Comparison of ENCODE assay signal across 1 cellular context in the genomic region with DNA sequence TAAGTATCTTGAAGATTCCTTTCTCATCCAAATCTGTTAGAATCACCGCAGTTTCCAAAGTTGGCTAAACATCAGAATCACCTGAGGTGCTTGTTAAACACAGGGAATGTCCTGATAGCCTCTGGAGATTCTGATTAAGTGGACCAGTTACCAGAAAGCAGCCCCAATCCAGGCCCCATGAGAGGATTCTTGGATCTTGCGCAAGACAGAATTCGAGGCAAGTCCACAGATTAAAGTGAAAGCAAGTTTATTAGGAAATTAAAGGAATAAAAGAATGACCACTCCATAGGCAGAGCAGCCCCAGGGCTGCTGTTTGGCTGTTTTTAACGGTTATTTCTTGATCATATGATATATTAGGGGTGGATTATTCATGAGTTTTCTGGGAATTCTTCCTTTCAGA.
TF ChIP-seq lines count a peak whose summit lies in the region.

No MANE protein-coding gene starts in this region.

TF ChIP-seq in GM23338, 12 proteins besides CTCF, POLR2A, EP300 and RAD21 (continued from another document):
- TF ChIP-seq, protein P1, sequence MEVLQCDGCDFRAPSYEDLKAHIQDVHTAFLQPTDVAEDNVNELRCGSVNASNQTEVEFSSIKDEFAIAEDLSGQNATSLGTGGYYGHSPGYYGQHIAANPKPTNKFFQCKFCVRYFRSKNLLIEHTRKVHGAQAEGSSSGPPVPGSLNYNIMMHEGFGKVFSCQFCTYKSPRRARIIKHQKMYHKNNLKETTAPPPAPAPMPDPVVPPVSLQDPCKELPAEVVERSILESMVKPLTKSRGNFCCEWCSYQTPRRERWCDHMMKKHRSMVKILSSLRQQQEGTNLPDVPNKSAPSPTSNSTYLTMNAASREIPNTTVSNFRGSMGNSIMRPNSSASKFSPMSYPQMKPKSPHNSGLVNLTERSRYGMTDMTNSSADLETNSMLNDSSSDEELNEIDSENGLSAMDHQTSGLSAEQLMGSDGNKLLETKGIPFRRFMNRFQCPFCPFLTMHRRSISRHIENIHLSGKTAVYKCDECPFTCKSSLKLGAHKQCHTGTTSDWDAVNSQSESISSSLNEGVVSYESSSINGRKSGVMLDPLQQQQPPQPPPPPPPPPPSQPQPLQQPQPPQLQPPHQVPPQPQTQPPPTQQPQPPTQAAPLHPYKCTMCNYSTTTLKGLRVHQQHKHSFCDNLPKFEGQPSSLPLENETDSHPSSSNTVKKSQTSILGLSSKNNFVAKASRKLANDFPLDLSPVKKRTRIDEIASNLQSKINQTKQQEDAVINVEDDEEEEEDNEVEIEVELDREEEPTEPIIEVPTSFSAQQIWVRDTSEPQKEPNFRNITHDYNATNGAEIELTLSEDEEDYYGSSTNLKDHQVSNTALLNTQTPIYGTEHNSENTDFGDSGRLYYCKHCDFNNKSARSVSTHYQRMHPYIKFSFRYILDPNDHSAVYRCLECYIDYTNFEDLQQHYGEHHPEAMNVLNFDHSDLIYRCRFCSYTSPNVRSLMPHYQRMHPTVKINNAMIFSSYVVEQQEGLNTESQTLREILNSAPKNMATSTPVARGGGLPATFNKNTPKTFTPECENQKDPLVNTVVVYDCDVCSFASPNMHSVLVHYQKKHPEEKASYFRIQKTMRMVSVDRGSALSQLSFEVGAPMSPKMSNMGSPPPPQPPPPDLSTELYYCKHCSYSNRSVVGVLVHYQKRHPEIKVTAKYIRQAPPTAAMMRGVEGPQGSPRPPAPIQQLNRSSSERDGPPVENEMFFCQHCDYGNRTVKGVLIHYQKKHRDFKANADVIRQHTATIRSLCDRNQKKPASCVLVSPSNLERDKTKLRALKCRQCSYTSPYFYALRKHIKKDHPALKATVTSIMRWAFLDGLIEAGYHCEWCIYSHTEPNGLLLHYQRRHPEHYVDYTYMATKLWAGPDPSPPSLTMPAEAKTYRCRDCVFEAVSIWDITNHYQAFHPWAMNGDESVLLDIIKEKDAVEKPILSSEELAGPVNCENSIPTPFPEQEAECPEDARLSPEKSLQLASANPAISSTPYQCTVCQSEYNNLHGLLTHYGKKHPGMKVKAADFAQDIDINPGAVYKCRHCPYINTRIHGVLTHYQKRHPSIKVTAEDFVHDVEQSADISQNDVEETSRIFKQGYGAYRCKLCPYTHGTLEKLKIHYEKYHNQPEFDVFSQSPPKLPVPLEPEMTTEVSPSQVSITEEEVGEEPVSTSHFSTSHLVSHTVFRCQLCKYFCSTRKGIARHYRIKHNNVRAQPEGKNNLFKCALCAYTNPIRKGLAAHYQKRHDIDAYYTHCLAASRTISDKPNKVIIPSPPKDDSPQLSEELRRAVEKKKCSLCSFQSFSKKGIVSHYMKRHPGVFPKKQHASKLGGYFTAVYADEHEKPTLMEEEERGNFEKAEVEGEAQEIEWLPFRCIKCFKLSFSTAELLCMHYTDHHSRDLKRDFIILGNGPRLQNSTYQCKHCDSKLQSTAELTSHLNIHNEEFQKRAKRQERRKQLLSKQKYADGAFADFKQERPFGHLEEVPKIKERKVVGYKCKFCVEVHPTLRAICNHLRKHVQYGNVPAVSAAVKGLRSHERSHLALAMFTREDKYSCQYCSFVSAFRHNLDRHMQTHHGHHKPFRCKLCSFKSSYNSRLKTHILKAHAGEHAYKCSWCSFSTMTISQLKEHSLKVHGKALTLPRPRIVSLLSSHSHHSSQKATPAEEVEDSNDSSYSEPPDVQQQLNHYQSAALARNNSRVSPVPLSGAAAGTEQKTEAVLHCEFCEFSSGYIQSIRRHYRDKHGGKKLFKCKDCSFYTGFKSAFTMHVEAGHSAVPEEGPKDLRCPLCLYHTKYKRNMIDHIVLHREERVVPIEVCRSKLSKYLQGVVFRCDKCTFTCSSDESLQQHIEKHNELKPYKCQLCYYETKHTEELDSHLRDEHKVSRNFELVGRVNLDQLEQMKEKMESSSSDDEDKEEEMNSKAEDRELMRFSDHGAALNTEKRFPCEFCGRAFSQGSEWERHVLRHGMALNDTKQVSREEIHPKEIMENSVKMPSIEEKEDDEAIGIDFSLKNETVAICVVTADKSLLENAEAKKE (CRISPR knock-in tag; IDR thresholded peaks at IDR 0.05), result no peak
- TF ChIP-seq STAT1 (IDR thresholded peaks at IDR 0.05; ENCODE audit: unreplicated experiment) (no peak), EZH2phosphoT487 (IDR thresholded peaks at IDR 0.05; ENCODE audit: unreplicated experiment) (no peak)
- TF ChIP-seq, protein P2, sequence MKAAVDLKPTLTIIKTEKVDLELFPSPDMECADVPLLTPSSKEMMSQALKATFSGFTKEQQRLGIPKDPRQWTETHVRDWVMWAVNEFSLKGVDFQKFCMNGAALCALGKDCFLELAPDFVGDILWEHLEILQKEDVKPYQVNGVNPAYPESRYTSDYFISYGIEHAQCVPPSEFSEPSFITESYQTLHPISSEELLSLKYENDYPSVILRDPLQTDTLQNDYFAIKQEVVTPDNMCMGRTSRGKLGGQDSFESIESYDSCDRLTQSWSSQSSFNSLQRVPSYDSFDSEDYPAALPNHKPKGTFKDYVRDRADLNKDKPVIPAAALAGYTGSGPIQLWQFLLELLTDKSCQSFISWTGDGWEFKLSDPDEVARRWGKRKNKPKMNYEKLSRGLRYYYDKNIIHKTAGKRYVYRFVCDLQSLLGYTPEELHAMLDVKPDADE (IDR thresholded peaks at IDR 0.05), result no peak
- TF ChIP-seq, protein P3, sequence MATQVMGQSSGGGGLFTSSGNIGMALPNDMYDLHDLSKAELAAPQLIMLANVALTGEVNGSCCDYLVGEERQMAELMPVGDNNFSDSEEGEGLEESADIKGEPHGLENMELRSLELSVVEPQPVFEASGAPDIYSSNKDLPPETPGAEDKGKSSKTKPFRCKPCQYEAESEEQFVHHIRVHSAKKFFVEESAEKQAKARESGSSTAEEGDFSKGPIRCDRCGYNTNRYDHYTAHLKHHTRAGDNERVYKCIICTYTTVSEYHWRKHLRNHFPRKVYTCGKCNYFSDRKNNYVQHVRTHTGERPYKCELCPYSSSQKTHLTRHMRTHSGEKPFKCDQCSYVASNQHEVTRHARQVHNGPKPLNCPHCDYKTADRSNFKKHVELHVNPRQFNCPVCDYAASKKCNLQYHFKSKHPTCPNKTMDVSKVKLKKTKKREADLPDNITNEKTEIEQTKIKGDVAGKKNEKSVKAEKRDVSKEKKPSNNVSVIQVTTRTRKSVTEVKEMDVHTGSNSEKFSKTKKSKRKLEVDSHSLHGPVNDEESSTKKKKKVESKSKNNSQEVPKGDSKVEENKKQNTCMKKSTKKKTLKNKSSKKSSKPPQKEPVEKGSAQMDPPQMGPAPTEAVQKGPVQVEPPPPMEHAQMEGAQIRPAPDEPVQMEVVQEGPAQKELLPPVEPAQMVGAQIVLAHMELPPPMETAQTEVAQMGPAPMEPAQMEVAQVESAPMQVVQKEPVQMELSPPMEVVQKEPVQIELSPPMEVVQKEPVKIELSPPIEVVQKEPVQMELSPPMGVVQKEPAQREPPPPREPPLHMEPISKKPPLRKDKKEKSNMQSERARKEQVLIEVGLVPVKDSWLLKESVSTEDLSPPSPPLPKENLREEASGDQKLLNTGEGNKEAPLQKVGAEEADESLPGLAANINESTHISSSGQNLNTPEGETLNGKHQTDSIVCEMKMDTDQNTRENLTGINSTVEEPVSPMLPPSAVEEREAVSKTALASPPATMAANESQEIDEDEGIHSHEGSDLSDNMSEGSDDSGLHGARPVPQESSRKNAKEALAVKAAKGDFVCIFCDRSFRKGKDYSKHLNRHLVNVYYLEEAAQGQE (IDR thresholded peaks at IDR 0.05; ENCODE audit: unreplicated experiment), result no peak
